8 cellular contexts compared by ENCODE assay signal in the genomic region with DNA sequence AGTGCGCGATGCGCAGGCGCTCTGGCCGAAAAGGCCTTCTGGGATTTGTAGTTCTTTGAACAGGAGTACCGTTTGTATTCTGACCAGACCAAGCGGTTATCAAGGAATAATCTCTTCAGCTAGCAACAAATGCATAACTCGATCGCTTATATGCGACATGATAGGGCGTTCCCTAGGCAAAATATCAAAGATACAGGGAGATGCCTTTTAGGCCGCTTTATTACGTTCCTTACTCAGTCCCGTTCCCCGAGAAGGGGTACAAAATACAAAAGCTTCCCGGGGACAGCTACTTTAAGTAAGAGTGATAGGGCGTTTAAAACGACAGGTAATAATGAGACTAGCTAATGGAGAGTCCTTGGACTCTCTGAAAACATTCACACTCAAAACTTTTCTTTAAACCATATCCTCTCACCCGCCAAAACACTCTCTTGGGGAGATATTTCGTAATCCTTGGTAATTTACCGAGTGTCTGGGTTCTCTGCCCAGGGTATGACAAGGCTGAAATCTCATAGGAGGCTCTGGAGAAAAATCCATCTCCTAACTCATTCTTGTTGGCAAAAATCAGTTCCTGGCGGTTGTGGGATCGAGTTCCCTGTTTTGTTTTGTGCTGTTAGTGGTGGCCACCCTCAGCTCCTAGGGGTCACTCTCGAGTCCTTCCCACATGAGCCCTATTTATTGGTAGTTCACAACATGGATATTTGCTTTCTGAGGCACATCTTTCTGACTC. TPM values are rescaled to one million over a fixed set of nuclear protein-coding genes. Genes with fewer than 3 reads are reported as not detected.
A peak's percentile ranks its signal among the peaks of the same experiment; 100 is the strongest.
DNase-seq lines count a peak whose midpoint lies in the region; ATAC-seq, FAIRE-seq and TF ChIP-seq lines count a peak whose summit lies in the region.

No MANE protein-coding gene starts in this region.

- peaks cover 0 to 7% (median 7%) of the 10 kb centered on the region in 3 donors for H3K27me3 Mint-ChIP-seq in immature natural killer cell (ENCODE audit: low read depth in 3 of 3)

- peak overlapping the region; percentile 98 for H2AFZ ChIP-seq in PC-3 (ENCODE audit: low read length)

- no TSS peak for BruUV-seq in PC-3 (replicated peaks; lab: Mats Ljungman, UMichigan)

- POLR2A ChIA-PET in PC-3 (lab: Charles Lee; ENCODE audit: unreplicated experiment): interaction anchor here (0.5 to 0.6 kb wide), 2 partner anchors 31 to 89 kb away, joined by 7 to 14 read pairs; no protein-coding TSS in a partner anchor

- H3K4me3 ChIP-seq in PC-3 (ENCODE audit: low read length) (peak overlapping the region; percentile 99), bronchial epithelial cell (ENCODE audit: low read depth, low read length) (peak overlapping the region; percentile 96), skeletal muscle satellite cell (ENCODE audit: low read length) (peak overlapping the region; percentile 97)

- intact Hi-C loops in PC-3 (cut with micrococcal nuclease): loop anchor here (1.0 kb wide), 2 partner anchors 39 to 56 kb away; a partner anchor contains a TSS

- ATAC-seq in GM19324 (IDR thresholded peaks at IDR 0.05; ENCODE audit: low FRiP score, unreplicated experiment) (peak; percentile 26), HG03442 (IDR thresholded peaks at IDR 0.05; ENCODE audit: unreplicated experiment) (peak; percentile 21), PC-3 (peak; percentile 51)

- peaks cover 37 to 56% of the 10 kb centered on the region in 2 donors for H3K4me1 Mint-ChIP-seq in immature natural killer cell

- H3K9me3 ChIP-seq in PC-3 (ENCODE audit: low read length) (no peaks in the 10 kb centered on the region), skeletal muscle satellite cell (replicated peaks; ENCODE audit: low read length) (no peaks in the 10 kb centered on the region)

- CTCF ChIA-PET in PC-3 (lab: Charles Lee): interaction anchor here (0.6 to 1.5 kb wide), 2 partner anchors 36 to 39 kb away, joined by 3 to 5 read pairs; a partner anchor contains a TSS

- no peaks in the 10 kb centered on the region for H3F3A ChIP-seq in PC-3 (ENCODE audit: low read length, unreplicated experiment)

- H3K4me2 ChIP-seq in PC-3 (ENCODE audit: low read length) (peak overlapping the region; percentile 96), skeletal muscle satellite cell (ENCODE audit: low read length) (peak overlapping the region; percentile 83)

- peaks cover 0 to 4% (median 0%) of the 10 kb centered on the region in 3 donors for H3K36me3 Mint-ChIP-seq in immature natural killer cell

- H3K9me2 ChIP-seq in PC-3 (replicated peaks; ENCODE audit: low read length): no peaks in the 10 kb centered on the region

- H3K79me2 ChIP-seq in PC-3 (ENCODE audit: low read length): peaks cover 45% of the 10 kb centered on the region

- DNase-seq in COR-L47 (lab: John Stamatoyannopoulos, UW): peak; percentile 10
- peak; percentile 39 for DNase-seq in PC-3
- peak; percentile 94 for DNase-seq in bronchial epithelial cell (ENCODE audit: low read depth)
- DNase-seq in immature natural killer cell: no peak
- DNase-seq in NK-92 treated with Interleukin-12 subunit alpha and Interleukin-12 subunit beta, amount 100 ng/mL, for 24 hours (lab: John Stamatoyannopoulos, UW): no peak

- H3K36me3 ChIP-seq in PC-3 (ENCODE audit: low read depth, low read length) (peaks cover 6% of the 10 kb centered on the region; the same call in 1 of the 2 replicates), bronchial epithelial cell (ENCODE audit: control insufficient read depth, insufficient read depth, low read length) (no peaks in the 10 kb centered on the region), skeletal muscle satellite cell (ENCODE audit: insufficient read depth, low read length) (no peaks in the 10 kb centered on the region)

- peak overlapping the region; percentile 94 to 99 (median 96) for H3K4me3 Mint-ChIP-seq in immature natural killer cell

- H3K9ac ChIP-seq in PC-3 (ENCODE audit: low read length) (peak overlapping the region; percentile 97), skeletal muscle satellite cell (ENCODE audit: low read depth, low read length) (peak overlapping the region; percentile 99)

- TF ChIP-seq CTCF in PC-3 (conservative IDR thresholded peaks at IDR 0.05; ENCODE audit: low read depth, low read length) (peak; percentile 61), bronchial epithelial cell (IDR thresholded peaks at IDR 0.05; ENCODE audit: insufficient read depth, low read length, severe bottlenecking) (peak; percentile 22)

- H3K27me3 ChIP-seq in PC-3 (ENCODE audit: low read length) (no peaks in the 10 kb centered on the region), bronchial epithelial cell (ENCODE audit: control insufficient read depth, insufficient read depth, low read length) (no peaks in the 10 kb centered on the region), skeletal muscle satellite cell (ENCODE audit: control insufficient read depth, insufficient read depth, low read length) (no peaks in the 10 kb centered on the region)

- peaks cover 15% of the 10 kb centered on the region; the same call in 1 of the 2 replicates for H4K20me1 ChIP-seq in PC-3 (ENCODE audit: low read length)

- FAIRE-seq in bronchial epithelial cell (lab: Jason Lieb, UNC): no peak

- H3K4me1 ChIP-seq in PC-3 (ENCODE audit: insufficient read depth, low read length): peaks cover 19% of the 10 kb centered on the region
- peaks cover 14% of the 10 kb centered on the region for H3K4me1 ChIP-seq in skeletal muscle satellite cell (ENCODE audit: control insufficient read depth, insufficient read depth, low read length)

- no peak overlapping the region for H3K27ac ChIP-seq in PC-3 (ENCODE audit: low read length)

- H3K27ac Mint-ChIP-seq in immature natural killer cell: peak overlapping the region; percentile 97 to 99 (median 98)

- H3K9me3 Mint-ChIP-seq in immature natural killer cell: no peaks in the 10 kb centered on the region

RNA-seq across cellular contexts. Expression of a gene that starts 0.4 kb away (rescaled TPM):
- 67.5 and 74.5 TPM in 2 replicates for total RNA-seq in PC-3 (2014; rRNA removed)
- 45.5 and 76.8 TPM in 2 replicates for total RNA-seq in bronchial epithelial cell
- 10 to 100 TPM; 57.0 to 82.9 (median 57.0) TPM for polyA plus RNA-seq in immature natural killer cell
- 34.7 and 49.9 TPM in 2 replicates for total RNA-seq in skeletal muscle satellite cell (2012; rRNA removed)

RNA-seq across cellular contexts. Expression of a gene that starts 38.5 kb away (rescaled TPM):
- total RNA-seq in PC-3 (2014; rRNA removed): 4.7 and 5.7 TPM in 2 replicates
- 2.8 and 4.5 TPM in 2 replicates for total RNA-seq in bronchial epithelial cell
- 10 to 100 TPM in 1 of 3 donors, 1 to 10 TPM in 2; 3.8 to 14.7 (median 8.7) TPM for polyA plus RNA-seq in immature natural killer cell
- total RNA-seq in skeletal muscle satellite cell (2012; rRNA removed): 3.1 and 3.3 TPM in 2 replicates

RNA-seq across cellular contexts. Expression of a gene that starts 53.5 kb away (rescaled TPM):
- total RNA-seq in PC-3 (2014; rRNA removed) (904 and 934 TPM in 2 replicates), bronchial epithelial cell (118 and 149 TPM in 2 replicates)
- 100 to 1,000 TPM; 184 to 228 (median 211) TPM for polyA plus RNA-seq in immature natural killer cell
- 295 and 362 TPM in 2 replicates for total RNA-seq in skeletal muscle satellite cell (2012; rRNA removed)

RNA-seq across cellular contexts. Expression of a gene that starts 53.5 kb away (rescaled TPM):
- 9.7 and 10.8 TPM in 2 replicates for total RNA-seq in PC-3 (2014; rRNA removed)
- 11.6 and 12.4 TPM in 2 replicates for total RNA-seq in bronchial epithelial cell
- 1 to 10 TPM; 3.3 to 6.2 (median 4.3) TPM for polyA plus RNA-seq in immature natural killer cell
- total RNA-seq in skeletal muscle satellite cell (2012; rRNA removed): 9.4 and 10.3 TPM in 2 replicates

Comparison
In these comparisons a context has a peak if more than half of its experiments do, and no peak if none do; other contexts are left out.
1. DNase-seq: peak in COR-L47 (single experiment), PC-3 (single experiment) and bronchial epithelial cell (single experiment); none in immature natural killer cell (0 of 3) and NK-92 treated with Interleukin-12 subunit alpha and Interleukin-12 subunit beta, amount 100 ng/mL, for 24 hours (single experiment).
2. Peak in every context shown above with its lines, with median percentiles within 50 percentile points of each other: ATAC-seq and H3K4me3 ChIP-seq.